In genomic region chr18:58714259-58714658, GRCh38 we compare ENCODE assay signal across 20 cellular contexts. TPM values are rescaled to one million over a fixed set of nuclear protein-coding genes. Genes with fewer than 3 reads are reported as not detected.
A peak's percentile ranks its signal among the peaks of the same experiment; 100 is the strongest.
DNase-seq lines count a peak whose midpoint lies in the region; ATAC-seq, FAIRE-seq and TF ChIP-seq lines count a peak whose summit lies in the region.
"Had no signal": no experiment of that assay in that cellular context is flagged by ENCODE, and none has a peak within 500 bp of the region (broad histone marks: within the 10 kb centered on the region; RNA-seq: fewer than 3 reads in every experiment).

No MANE protein-coding gene starts in this region.

- TF ChIP-seq POLR2A in spleen (IDR thresholded peaks at IDR 0.05): no peak

- FAIRE-seq in GM18507 (lab: Jason Lieb, UNC): peak; percentile 74
- FAIRE-seq: bronchial epithelial cell, HTR-8/SVneo had no signal

- DNase-seq in activated CD4-positive, alpha-beta T cell treated with anti-CD3 and anti-CD28 coated beads for 36 hours: no peak
- no peak for DNase-seq in activated CD4-positive, alpha-beta T cell treated with anti-CD3 and anti-CD28 coated beads for 1 hour
- DNase-seq in GM18507 (ENCODE audit: extremely low spot score, insufficient read length, low read depth) (no peak), spleen (no peak), GM23338 (ENCODE audit: low spot score) (no peak)
- DNase-seq in activated naive CD4-positive, alpha-beta T cell treated with anti-CD3 and anti-CD28 coated beads, Interleukin-2, amount 50 U/mL, for 72 hours (ENCODE audit: low spot score in 2 of 2): no peak
- DNase-seq: activated CD4-positive, CD25-positive, alpha-beta regulatory T cell; COR-L47; H7; kidney glomerular epithelial cell; NCI-H2029 treated with DMSO at 0.1 percent for 48 hours; occipital lobe; Peyer's patch; SK-N-SH had no signal

- CTCF ChIA-PET in activated CD4-positive, alpha-beta T cell treated with anti-CD3 and anti-CD28 coated beads for 36 hours (lab: Charles Lee): no interaction called here

- H2AFZ ChIP-seq in GM23338: no peak overlapping the region

- 64 to 71% (median 68%) methylated on average over 3 of the region's 3 CpGs for WGBS in spleen, 5 donors

- H3K4me1 ChIP-seq in spleen (peaks cover 21 to 34% (median 28%) of the 10 kb centered on the region in 6 donors), GM23338 (ENCODE audit: insufficient read depth) (no peaks in the 10 kb centered on the region; the same call in 1 of the 2 replicates)

- H4K20me1 ChIP-seq in GM23338 (replicated peaks; ENCODE audit: insufficient read depth): no peaks in the 10 kb centered on the region

- H3K4me1 Mint-ChIP-seq in activated CD4-positive, alpha-beta T cell treated with anti-CD3 and anti-CD28 coated beads for 36 hours: peaks cover 44% of the 10 kb centered on the region
- H3K4me1 Mint-ChIP-seq in GM23338: peaks cover 11% of the 10 kb centered on the region

- peak; percentile 63 for ATAC-seq in activated CD4-positive, alpha-beta T cell treated with anti-CD3 and anti-CD28 coated beads for 36 hours
- ATAC-seq in activated naive CD4-positive, alpha-beta T cell treated with anti-CD3 and anti-CD28 coated beads, Interleukin-2, amount 50 U/mL, for 72 hours: peak in 1 of 2 donors; percentile 70
- no peak for ATAC-seq in GM23338
- ATAC-seq in HG02870 (IDR thresholded peaks at IDR 0.05; ENCODE audit: unreplicated experiment): no peak
- ATAC-seq in HG03460 (IDR thresholded peaks at IDR 0.05; ENCODE audit: unreplicated experiment): no peak

- H3K4me3 Mint-ChIP-seq in activated CD4-positive, alpha-beta T cell treated with anti-CD3 and anti-CD28 coated beads for 36 hours: no peak overlapping the region
- no peak overlapping the region for H3K4me3 Mint-ChIP-seq in GM23338
- H3K4me3 Mint-ChIP-seq: mesothelial cell of epicardium, type B pancreatic cell had no signal

- no peaks in the 10 kb centered on the region for H3K79me2 ChIP-seq in GM23338 (replicated peaks; ENCODE audit: insufficient read depth)

- H3K4me3 ChIP-seq in spleen (no peak overlapping the region), GM23338 (no peak overlapping the region)
- H3K4me3 ChIP-seq: Peyer's patch had no signal

- TF ChIP-seq CTCF in spleen (IDR thresholded peaks at IDR 0.05 in 8 of 11, conservative IDR thresholded peaks at IDR 0.05 in 3 of 11) (no peak), GM23338 (conservative IDR thresholded peaks at IDR 0.05; ENCODE audit: low read depth in 2 of 2) (no peak)

- POLR2A ChIA-PET in activated CD4-positive, alpha-beta T cell treated with anti-CD3 and anti-CD28 coated beads for 36 hours (lab: Charles Lee): no interaction called here

- H3K27ac ChIP-seq in spleen: peak overlapping the region in 5 of 8 donors; percentile 10 to 71 (median 62)
- H3K27ac ChIP-seq in GM23338 (ENCODE audit: low read depth): no peak overlapping the region
- H3K27ac ChIP-seq: Peyer's patch had no signal

- H3K27me3 Mint-ChIP-seq in activated CD4-positive, alpha-beta T cell treated with anti-CD3 and anti-CD28 coated beads for 36 hours: no peaks in the 10 kb centered on the region
- H3K27me3 Mint-ChIP-seq in GM23338 (ENCODE audit: insufficient read depth, low read depth, poor library complexity): peaks cover 1% of the 10 kb centered on the region
- H3K27me3 Mint-ChIP-seq: type B pancreatic cell had no signal

- H3K27ac Mint-ChIP-seq in activated CD4-positive, alpha-beta T cell treated with anti-CD3 and anti-CD28 coated beads for 36 hours: peak overlapping the region; percentile 59
- peak overlapping the region; percentile 63 to 84 for H3K27ac Mint-ChIP-seq in activated naive CD4-positive, alpha-beta T cell treated with anti-CD3 and anti-CD28 coated beads, Interleukin-2, amount 50 U/mL, for 72 hours
- H3K27ac Mint-ChIP-seq in GM23338: no peak overlapping the region
- H3K27ac Mint-ChIP-seq: mesothelial cell of epicardium, type B pancreatic cell had no signal

- H3K36me3 ChIP-seq in spleen (peaks cover 0 to 55% (median 10%) of the 10 kb centered on the region in 6 donors), GM23338 (ENCODE audit: insufficient read depth) (no peaks in the 10 kb centered on the region)

- H3F3A ChIP-seq in GM23338 (replicated peaks; ENCODE audit: low read depth): no peaks in the 10 kb centered on the region

- H3K9me3 ChIP-seq in spleen: no peaks in the 10 kb centered on the region
- H3K9me3 ChIP-seq: Peyer's patch, SK-N-SH had no signal

- intact Hi-C loops in activated CD4-positive, alpha-beta T cell treated with anti-CD3 and anti-CD28 coated beads for 36 hours (cut with DNase I, micrococcal nuclease): no loop called here
- intact Hi-C loops in spleen (cut with DNase I; ENCODE audit: low total_unique reads): no loop called here

- no peak overlapping the region for H3K4me2 ChIP-seq in GM23338
- H3K4me2 ChIP-seq: SK-N-SH had no signal

- H3K36me3 Mint-ChIP-seq in activated CD4-positive, alpha-beta T cell treated with anti-CD3 and anti-CD28 coated beads for 36 hours (ENCODE audit: low read depth): peaks cover 35% of the 10 kb centered on the region
- H3K36me3 Mint-ChIP-seq in activated naive CD4-positive, alpha-beta T cell treated with anti-CD3 and anti-CD28 coated beads, Interleukin-2, amount 50 U/mL, for 72 hours: peaks cover 12 to 28% of the 10 kb centered on the region in 2 donors
- no peaks in the 10 kb centered on the region for H3K36me3 Mint-ChIP-seq in GM23338 (ENCODE audit: low read depth)

- H3K9me2 ChIP-seq in GM23338 (ENCODE audit: insufficient read depth): no peaks in the 10 kb centered on the region
- H3K9me2 ChIP-seq: SK-N-SH had no signal

- H3K27me3 ChIP-seq in spleen (replicated peaks in 1 of 7) (no peaks in the 10 kb centered on the region), GM23338 (ENCODE audit: insufficient read depth) (no peaks in the 10 kb centered on the region)
- H3K27me3 ChIP-seq: Peyer's patch had no signal

- H3K9me3 Mint-ChIP-seq in activated CD4-positive, alpha-beta T cell treated with anti-CD3 and anti-CD28 coated beads for 36 hours (ENCODE audit: low read depth): no peaks in the 10 kb centered on the region
- no peaks in the 10 kb centered on the region for H3K9me3 Mint-ChIP-seq in activated naive CD4-positive, alpha-beta T cell treated with anti-CD3 and anti-CD28 coated beads, Interleukin-2, amount 50 U/mL, for 72 hours
- no peaks in the 10 kb centered on the region for H3K9me3 Mint-ChIP-seq in GM23338
- H3K9me3 Mint-ChIP-seq: mesothelial cell of epicardium, type B pancreatic cell had no signal

TF ChIP-seq in GM23338, 12 proteins besides CTCF, POLR2A, EP300 and RAD21 (continues in another document):
- TF ChIP-seq EZH2 (IDR thresholded peaks at IDR 0.05; ENCODE audit: low read depth, unreplicated experiment): no peak
- TF ChIP-seq NANOG (IDR thresholded peaks at IDR 0.05; ENCODE audit: borderline replicate concordance): no peak
- TF ChIP-seq POLR2AphosphoS5 (IDR thresholded peaks at IDR 0.05; ENCODE audit: low read depth): no peak
- TF ChIP-seq CREB1 (CRISPR knock-in tag; IDR thresholded peaks at IDR 0.05; ENCODE audit: low read depth): no peak
- TF ChIP-seq ZNF331 (CRISPR knock-in tag; IDR thresholded peaks at IDR 0.05; ENCODE audit: low read depth): no peak
- TF ChIP-seq ZNF114 (CRISPR knock-in tag; IDR thresholded peaks at IDR 0.05): no peak
- no peak for TF ChIP-seq JUNB (IDR thresholded peaks at IDR 0.05; ENCODE audit: unreplicated experiment)
- no peak for TF ChIP-seq ETS1 (IDR thresholded peaks at IDR 0.05)

RNA-seq across cellular contexts. Expression of gene MALT1, which starts 43.0 kb away (rescaled TPM):
- 10 to 100 TPM; 39.3 to 40.5 TPM for total RNA-seq in activated CD4-positive, alpha-beta T cell treated with anti-CD3 and anti-CD28 coated beads for 36 hours
- total RNA-seq in activated naive CD4-positive, alpha-beta T cell treated with anti-CD3 and anti-CD28 coated beads, Interleukin-2, amount 50 U/mL, for 72 hours: 10 to 100 TPM; 34.0 to 70.8 TPM
- total RNA-seq in spleen: 10 to 100 TPM; 47.9 to 59.6 (median 51.3) TPM
- polyA plus RNA-seq in spleen (10 to 100 TPM; 13.3 to 16.8 (median 15.6) TPM), GM23338 (2016; fragmentation: Nextera tagmentation; extraction: Ambion mirVana) (5.2 and 5.4 TPM in 2 replicates)
- 16.3 and 18.8 TPM in 2 replicates for total RNA-seq in GM23338 (2014; rRNA removed; shearing (Covaris generic))
